In genomic region chr6:126685182-126685581, GRCh38 we compare ENCODE assay signal across 27 cellular contexts.
"Had no signal": no experiment of that assay in that cellular context is flagged by ENCODE, and none has a peak within 500 bp of the region (broad histone marks: within the 10 kb centered on the region; RNA-seq: fewer than 3 reads in every experiment).

No MANE protein-coding gene starts in this region.

- H3K27me3 ChIP-seq: stomach, suprapubic skin, testis, thyroid gland, tibial artery, tibial nerve, transverse colon, upper lobe of left lung, upper lobe of right lung, uterus, vagina had no signal

- DNase-seq: stimulated activated CD4-positive, alpha-beta T cell treated with anti-CD3 and anti-CD28 coated beads, Interleukin-2, amount 100 ng/mL, for 48 hours; stimulated activated CD4-positive, alpha-beta T cell treated with anti-CD3 and anti-CD28 coated beads, Interleukin-4, amount 100 ng/mL, for 1 hour; stimulated activated CD4-positive, alpha-beta T cell treated with anti-CD3 and anti-CD28 coated beads, Interleukin-4, amount 100 ng/mL, for 24 hours; stimulated activated CD4-positive, alpha-beta T cell treated with anti-CD3 and anti-CD28 coated beads, Interleukin-4, amount 100 ng/mL, for 4 hours; stimulated activated CD8-positive, alpha-beta memory T cell treated with anti-CD3 and anti-CD28 coated beads, Interleukin-4, amount 100 ng/mL, for 48 hours; stimulated activated naive B cell treated with anti-CD40 and anti-IgM and Interleukin-4, amounts not matched to agents 10 μg/mL and 1 μg/mL and 100 μg/mL, for 72 hours; stimulated activated naive CD4-positive, alpha-beta T cell; stimulated activated naive CD4-positive, alpha-beta T cell treated with Interleukin-2 at 50 U/mL for 16 hours; stimulated activated naive CD8-positive, alpha-beta T cell treated with anti-CD3 and anti-CD28 coated beads, Interleukin-15, amount 100 ng/mL, for 72 hours; stimulated activated naive CD8-positive, alpha-beta T cell treated with anti-CD3 and anti-CD28 coated beads, Interleukin-15, Interleukin-2, amounts not matched to agents 100 U/mL and 50 U/mL, for 24 hours; stomach; substantia nigra; testis; thyroid gland; tibial artery; transverse colon; trophoblast cell; upper lobe of left lung; upper lobe of right lung; uterus had no signal

- H3K36me3 ChIP-seq: stomach, suprapubic skin, thoracic aorta, thyroid gland, tibial artery, tibial nerve, transverse colon, upper lobe of left lung, upper lobe of right lung, uterus, vagina had no signal

- H3K27ac ChIP-seq: stomach, suprapubic skin, testis, thoracic aorta, thyroid gland, tibial artery, tibial nerve, transverse colon, upper lobe of left lung, upper lobe of right lung, uterus, vagina had no signal

- H3K9me3 ChIP-seq: testis, thoracic aorta, thyroid gland, transverse colon, upper lobe of left lung, upper lobe of right lung, uterus, vagina had no signal

- H3K4me3 ChIP-seq: stomach, suprapubic skin, testis, thoracic aorta, thyroid gland, tibial artery, tibial nerve, transverse colon, upper lobe of left lung, upper lobe of right lung, uterus, vagina had no signal

- H3K4me1 ChIP-seq: stomach, suprapubic skin, testis, thyroid gland, tibial artery, tibial nerve, transverse colon, upper lobe of left lung, upper lobe of right lung, uterus, vagina had no signal

- FAIRE-seq: urothelium cell line had no signal

- ATAC-seq: stimulated activated effector memory CD8-positive, alpha-beta T cell treated with anti-CD3 and anti-CD28 coated beads, Interleukin-12 subunit alpha, Interleukin-12 subunit beta, amount 100 ng/mL, for 72 hours; stimulated activated memory B cell treated with anti-CD40 and anti-IgM and Interleukin-4, amounts not matched to agents 10 μg/mL and 1 μg/mL and 100 μg/mL, for 72 hours; stimulated activated naive B cell treated with anti-CD40 and anti-IgM and Interleukin-4, amounts not matched to agents 10 μg/mL and 1 μg/mL and 100 μg/mL, for 72 hours; stimulated activated naive CD8-positive, alpha-beta T cell treated with anti-CD3 and anti-CD28 coated beads, Interleukin-15, amount 100 ng/mL, for 72 hours; stimulated activated naive CD8-positive, alpha-beta T cell treated with anti-CD3 and anti-CD28 coated beads, Interleukin-15, Interleukin-2, amounts not matched to agents 100 U/mL and 50 U/mL, for 24 hours; upper lobe of right lung had no signal
